Comparison of ENCODE assay signal across 11 cellular contexts in the genomic region with DNA sequence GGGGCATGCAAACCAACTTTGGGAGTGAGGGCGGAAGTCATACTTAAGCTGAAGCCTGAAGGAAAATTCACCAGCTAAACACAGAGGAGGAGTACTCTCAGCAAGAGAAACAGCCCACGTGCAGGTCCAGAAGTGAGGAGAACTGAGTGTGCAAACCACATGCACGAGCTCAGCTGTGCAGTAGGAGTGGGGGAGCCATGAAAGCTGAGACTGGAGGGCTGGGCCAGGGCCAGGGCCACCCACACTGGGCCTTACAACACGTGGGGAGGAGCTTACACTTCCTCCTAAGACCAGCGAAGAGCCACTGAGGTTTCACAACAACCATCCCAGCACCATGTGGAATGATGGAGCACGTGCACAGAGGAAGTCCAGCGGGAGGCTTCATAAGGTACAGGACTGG. TPM values are rescaled to one million over a fixed set of nuclear protein-coding genes. Genes with fewer than 3 reads are reported as not detected.
DNase-seq lines count a peak whose midpoint lies in the region; ATAC-seq and TF ChIP-seq lines count a peak whose summit lies in the region.
"Had no signal": no experiment of that assay in that cellular context is flagged by ENCODE, and none has a peak within 500 bp of the region (broad histone marks: within the 10 kb centered on the region; RNA-seq: fewer than 3 reads in every experiment).

No MANE protein-coding gene starts in this region.

- H3K9me3 ChIP-seq in Caco-2, result 0 out of 2 replicates have a peak, but pooled peaks cover 4% of the 10 kb centered on the region
- peaks cover 0 to 12% (median 0%) of the 10 kb centered on the region in 3 experiments for H3K9me3 ChIP-seq in naive thymus-derived CD4-positive, alpha-beta T cell (ENCODE audit: control insufficient read depth in 2 of 3, low read length in 3 of 3)

- BruUV-seq in Caco-2 (replicated peaks; lab: Mats Ljungman, UMichigan), result no TSS peak

- intact Hi-C loops in Caco-2 (cut with micrococcal nuclease; ENCODE audit: unreplicated experiment), result no loop called here
- intact Hi-C loops in naive thymus-derived CD4-positive, alpha-beta T cell (cut with micrococcal nuclease), result no loop called here

- no peak overlapping the region for H3K4me3 ChIP-seq in Caco-2 (ENCODE audit: low read depth, low read length)
- no peak overlapping the region for H3K4me3 ChIP-seq in choroid plexus epithelial cell (ENCODE audit: low read depth, low read length)
- no peak overlapping the region for H3K4me3 ChIP-seq in naive thymus-derived CD4-positive, alpha-beta T cell (ENCODE audit: low read length)

- POLR2A ChIA-PET in Caco-2 (lab: Charles Lee), result interaction anchor here (0.8 to 1.4 kb wide), 3 partner anchors 10 to 13 kb away, joined by 3 to 8 read pairs (median 6); a partner anchor contains a TSS
- POLR2A ChIA-PET in naive thymus-derived CD4-positive, alpha-beta T cell (lab: Charles Lee), result no interaction called here

- H3K27ac ChIP-seq in naive thymus-derived CD4-positive, alpha-beta T cell (ENCODE audit: low read depth, low read length), result no peak overlapping the region
- H3K27ac ChIP-seq: KMS-11 had no signal

- peaks cover 34% of the 10 kb centered on the region for H3K4me1 ChIP-seq in Caco-2
- H3K4me1 ChIP-seq in naive thymus-derived CD4-positive, alpha-beta T cell (ENCODE audit: control insufficient read depth in 2 of 2, insufficient read depth in 2 of 2, low read length in 2 of 2), result no peaks in the 10 kb centered on the region

- H3K9me3 Mint-ChIP-seq in Caco-2 (ENCODE audit: unreplicated experiment), result peaks cover 21% of the 10 kb centered on the region
- H3K9me3 Mint-ChIP-seq in naive thymus-derived CD4-positive, alpha-beta T cell, result peaks cover 4 to 51% (median 23%) of the 10 kb centered on the region in 11 donors
- H3K9me3 Mint-ChIP-seq in stimulated activated naive CD8-positive, alpha-beta T cell treated with anti-CD3 and anti-CD28 coated beads, Interleukin-15, amount 100 ng/mL, for 72 hours, result peaks cover 11 to 28% of the 10 kb centered on the region in 2 donors

- H3K27ac Mint-ChIP-seq in Caco-2 (ENCODE audit: unreplicated experiment), result peak overlapping the region; percentile 21
- H3K27ac Mint-ChIP-seq in naive thymus-derived CD4-positive, alpha-beta T cell, result no peak overlapping the region
- no peak overlapping the region for H3K27ac Mint-ChIP-seq in stimulated activated naive CD8-positive, alpha-beta T cell treated with anti-CD3 and anti-CD28 coated beads, Interleukin-15, amount 100 ng/mL, for 72 hours
- H3K27ac Mint-ChIP-seq: activated CD4-positive, alpha-beta T cell treated with anti-CD3 and anti-CD28 coated beads, Interleukin-2, amount 10 ng/mL, durations not matched to agents 24 days and 14 days had no signal

- TF ChIP-seq CTCF in Caco-2 (IDR thresholded peaks at IDR 0.05; ENCODE audit: insufficient read depth in 1 of 2, low read depth in 1 of 2, low read length in 1 of 2, severe bottlenecking in 1 of 2, unreplicated experiment in 1 of 2) (no peak), choroid plexus epithelial cell (conservative IDR thresholded peaks at IDR 0.05; ENCODE audit: low read depth, low read length) (no peak)

- H3K36me3 Mint-ChIP-seq in Caco-2 (ENCODE audit: insufficient read depth, unreplicated experiment), result peaks cover 4% of the 10 kb centered on the region
- H3K36me3 Mint-ChIP-seq in naive thymus-derived CD4-positive, alpha-beta T cell, result peaks cover 2 to 16% (median 4%) of the 10 kb centered on the region in 5 donors

- DNase-seq in Caco-2 (peak; percentile 57 to 62), MV-4-11 (lab: John Stamatoyannopoulos, UW) (peak; percentile 96), choroid plexus epithelial cell (ENCODE audit: low read depth) (peak; percentile 87), cerebellar cortex (ENCODE audit: low spot score) (no peak), C1 segment of cervical spinal cord (lab: John Stamatoyannopoulos, UW) (no peak)
- no peak for DNase-seq in naive thymus-derived CD4-positive, alpha-beta T cell
- no peak for DNase-seq in stimulated activated naive CD8-positive, alpha-beta T cell treated with anti-CD3 and anti-CD28 coated beads, Interleukin-15, amount 100 ng/mL, for 72 hours
- DNase-seq: activated CD4-positive, alpha-beta T cell treated with anti-CD3 and anti-CD28 coated beads, Interleukin-2, amount 10 ng/mL, durations not matched to agents 24 days and 14 days; activated gamma-delta T cell treated with Interleukin-2 at 50 U/mL for 16 hours had no signal

- no peaks in the 10 kb centered on the region for H3K27me3 ChIP-seq in Caco-2 (replicated peaks; ENCODE audit: control insufficient read depth, insufficient read depth, low read length)
- H3K27me3 ChIP-seq in naive thymus-derived CD4-positive, alpha-beta T cell (ENCODE audit: control insufficient read depth in 2 of 2, insufficient read depth in 2 of 2, low read length in 2 of 2), result no peaks in the 10 kb centered on the region

- no peaks in the 10 kb centered on the region for H3K36me3 ChIP-seq in Caco-2 (ENCODE audit: control insufficient read depth, insufficient read depth, low read length)
- no peaks in the 10 kb centered on the region for H3K36me3 ChIP-seq in naive thymus-derived CD4-positive, alpha-beta T cell (ENCODE audit: control insufficient read depth in 2 of 3, insufficient read depth in 3 of 3, low read length in 3 of 3)

- H3K27me3 Mint-ChIP-seq in Caco-2 (ENCODE audit: insufficient read depth, unreplicated experiment), result no peaks in the 10 kb centered on the region
- peaks cover 0 to 18% (median 6%) of the 10 kb centered on the region in 5 donors for H3K27me3 Mint-ChIP-seq in naive thymus-derived CD4-positive, alpha-beta T cell
- peaks cover 42% of the 10 kb centered on the region for H3K27me3 Mint-ChIP-seq in stimulated activated naive CD8-positive, alpha-beta T cell treated with anti-CD3 and anti-CD28 coated beads, Interleukin-15, amount 100 ng/mL, for 72 hours

- peak; percentile 62 for ATAC-seq in naive thymus-derived CD4-positive, alpha-beta T cell
- no peak for ATAC-seq in GM18870 (IDR thresholded peaks at IDR 0.05; ENCODE audit: unreplicated experiment)
- ATAC-seq in stimulated activated naive CD8-positive, alpha-beta T cell treated with anti-CD3 and anti-CD28 coated beads, Interleukin-15, amount 100 ng/mL, for 72 hours, result no peak

- H3K4me3 Mint-ChIP-seq in Caco-2 (ENCODE audit: unreplicated experiment), result no peak overlapping the region
- peak overlapping the region in 1 of 10 donors; percentile 46 for H3K4me3 Mint-ChIP-seq in naive thymus-derived CD4-positive, alpha-beta T cell
- no peak overlapping the region for H3K4me3 Mint-ChIP-seq in stimulated activated naive CD8-positive, alpha-beta T cell treated with anti-CD3 and anti-CD28 coated beads, Interleukin-15, amount 100 ng/mL, for 72 hours
- H3K4me3 Mint-ChIP-seq: activated CD4-positive, alpha-beta T cell treated with anti-CD3 and anti-CD28 coated beads, Interleukin-2, amount 10 ng/mL, durations not matched to agents 24 days and 14 days had no signal

- CTCF ChIA-PET in Caco-2 (lab: Charles Lee), result interaction anchor here (1.0 to 2.3 kb wide), 4 partner anchors 10 to 18 kb away, joined by 4 to 16 read pairs (median 6); a partner anchor contains a TSS
- CTCF ChIA-PET in naive thymus-derived CD4-positive, alpha-beta T cell (lab: Charles Lee), result interaction anchor here (0.7 kb wide), 1 partner anchor 8 kb away, joined by 3 read pairs; no protein-coding TSS in a partner anchor

- H3K4me1 Mint-ChIP-seq in Caco-2 (ENCODE audit: low read depth, unreplicated experiment), result peaks cover 36% of the 10 kb centered on the region
- peaks cover 0 to 3% (median 0%) of the 10 kb centered on the region in 7 donors for H3K4me1 Mint-ChIP-seq in naive thymus-derived CD4-positive, alpha-beta T cell
- H3K4me1 Mint-ChIP-seq in stimulated activated naive CD8-positive, alpha-beta T cell treated with anti-CD3 and anti-CD28 coated beads, Interleukin-15, amount 100 ng/mL, for 72 hours, result peaks cover 5% of the 10 kb centered on the region

RNA-seq across cellular contexts. Expression of a gene that starts 9.3 kb away (rescaled TPM):
- 108 and 109 TPM in 2 replicates for total RNA-seq in Caco-2 (2022)
- total RNA-seq in naive thymus-derived CD4-positive, alpha-beta T cell, result 1 to 10 TPM in 2 of 5 experiments, under 1 TPM in 2, not detected in 1; 0.56 to 1.4 (median 0.86) TPM
- under 1 TPM; 0.02 to 0.64 TPM for polyA plus RNA-seq in naive thymus-derived CD4-positive, alpha-beta T cell

Comparison
In these comparisons a context has a peak if more than half of its experiments do, and no peak if none do; other contexts are left out.
1. DNase-seq: peak in Caco-2 (2 of 2), MV-4-11 (single experiment) and choroid plexus epithelial cell (single experiment); none in naive thymus-derived CD4-positive, alpha-beta T cell (0 of 9), cerebellar cortex (single experiment), stimulated activated naive CD8-positive, alpha-beta T cell treated with anti-CD3 and anti-CD28 coated beads, Interleukin-15, amount 100 ng/mL, for 72 hours (0 of 2) and C1 segment of cervical spinal cord (0 of 14).
2. RNA of a gene that starts 9.3 kb away (total RNA-seq): 108 to 109 TPM in Caco-2; 0.56 to 1.4 TPM in naive thymus-derived CD4-positive, alpha-beta T cell; every median in the first group is over 10 times any median in the second.